23 cellular contexts compared by ENCODE assay signal in the genomic region with DNA sequence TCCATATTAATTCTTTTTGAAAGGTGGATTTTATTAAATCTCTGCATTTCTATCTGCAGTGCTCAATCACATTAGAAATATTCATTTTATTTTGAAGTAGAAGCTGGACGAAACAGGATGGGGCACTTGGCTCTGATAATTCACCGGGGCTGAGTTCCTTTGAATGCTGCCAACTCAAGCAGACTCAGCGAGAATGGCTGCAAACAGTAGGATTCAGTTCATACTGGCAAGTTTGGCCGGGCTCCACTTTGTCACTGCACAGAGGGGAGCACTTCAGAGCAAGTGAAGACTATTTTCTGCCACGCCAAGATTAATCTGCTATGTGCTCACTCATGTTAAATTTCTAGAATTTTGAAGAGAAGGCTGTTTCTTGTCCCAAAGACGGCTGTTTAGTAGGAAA. TPM values are rescaled to one million over a fixed set of nuclear protein-coding genes. Genes with fewer than 3 reads are reported as not detected.
A peak's percentile ranks its signal among the peaks of the same experiment; 100 is the strongest.
DNase-seq lines count a peak whose midpoint lies in the region; ATAC-seq, FAIRE-seq and TF ChIP-seq lines count a peak whose summit lies in the region.
"Had no signal": no experiment of that assay in that cellular context is flagged by ENCODE, and none has a peak within 500 bp of the region (broad histone marks: within the 10 kb centered on the region; RNA-seq: fewer than 3 reads in every experiment).

No MANE protein-coding gene starts in this region.

- no TSS peak for BruUV-seq in HepG2 (replicated peaks; lab: Mats Ljungman, UMichigan)

- H3K4me3 ChIP-seq in liver (ENCODE audit: low read depth in 1 of 3, low read length in 3 of 3) = no peak overlapping the region
- no peak overlapping the region for H3K4me3 ChIP-seq in HepG2 (replicated peaks in 1 of 3; ENCODE audit: insufficient read depth in 1 of 3, low read depth in 2 of 3, low read length in 3 of 3)
- H3K4me3 ChIP-seq in neuron (ENCODE audit: low read length) = no peak overlapping the region
- H3K4me3 ChIP-seq in upper lobe of right lung = no peak overlapping the region
- H3K4me3 ChIP-seq: gastroesophageal sphincter, uterus had no signal

- TF ChIP-seq CTCF in liver (IDR thresholded peaks at IDR 0.05; ENCODE audit: low read depth, low read length, missing input control) = no peak
- TF ChIP-seq CTCF in HepG2 (CRISPR knock-in tag; IDR thresholded peaks at IDR 0.05) = no peak
- TF ChIP-seq CTCF in upper lobe of right lung (IDR thresholded peaks at IDR 0.05) = no peak

- TF ChIP-seq EP300 in HepG2 (IDR thresholded peaks at IDR 0.05; ENCODE audit: low read depth in 2 of 2, low read length in 2 of 2) = no peak
- TF ChIP-seq EP300 in HepG2 (CRISPR knock-in tag; IDR thresholded peaks at IDR 0.05; ENCODE audit: borderline replicate concordance) = no peak

- CTCF ChIA-PET in HepG2 (lab: Yijun Ruan, JAX; ENCODE audit: low intra/inter-chr PET ratio, low total read pairs) = no interaction called here

- TF ChIP-seq RAD21 in liver (IDR thresholded peaks at IDR 0.05) (no peak), HepG2 (CRISPR knock-in tag; IDR thresholded peaks at IDR 0.05) (no peak)

- no peak overlapping the region for H3K4me2 ChIP-seq in HepG2 (ENCODE audit: low read depth, low read length)

- POLR2A ChIA-PET in HepG2 (lab: Yijun Ruan, JAX) = no interaction called here

- DNase-seq in HepG2 (ENCODE audit: low spot score) = no peak
- DNase-seq in frontal cortex (ENCODE audit: low spot score in 2 of 2) = peak; percentile 4 to 27
- DNase-seq in upper lobe of right lung = no peak
- DNase-seq in T1000 (lab: John Stamatoyannopoulos, UW) = no peak
- DNase-seq in activated CD4-positive, alpha-beta T cell treated with anti-CD3 and anti-CD28 coated beads, Interleukin-2, amount 50 U/mL, for 48 hours = no peak
- DNase-seq: activated CD4-positive, alpha-beta T cell treated with anti-CD3 and anti-CD28 coated beads, Interleukin-2, amount 10 ng/mL, durations not matched to agents 24 days and 14 days; activated naive CD4-positive, alpha-beta T cell treated with Interleukin-2 at 50 U/mL for 16 hours; cortex of kidney; mammary epithelial cell; natural killer cell; NCI-H1105 treated with DMSO at 0.1 percent for 48 hours; NCI-H2171; NK-92 treated with Interleukin-12 subunit alpha and Interleukin-12 subunit beta, amount 100 ng/mL, for 24 hours; stimulated activated naive CD8-positive, alpha-beta T cell treated with anti-CD3 and anti-CD28 coated beads, Interleukin-15, Interleukin-2, amounts not matched to agents 100 U/mL and 50 U/mL, for 24 hours; SW 1271; uterus had no signal

- 32% methylated on average over 6 of the region's 6 CpGs for WGBS in liver
- 41% methylated on average over 6 of the region's 6 CpGs for WGBS in HepG2 (ENCODE audit: low lambda C conversion rate)

- in situ Hi-C loops in HepG2 (cut with HindIII; ENCODE audit: extremely low pct_ligation_motif_present, low pct_unique_long_range_greater_than_20kb) = loop anchor here (25.0 kb wide), 1 partner anchor 586 kb away; a partner anchor contains a TSS

- no peaks in the 10 kb centered on the region for H3K9me3 ChIP-seq in liver (ENCODE audit: control insufficient read depth in 4 of 4, low read length in 3 of 4)
- H3K9me3 ChIP-seq in HepG2 (ENCODE audit: low read length) = no peaks in the 10 kb centered on the region
- H3K9me3 ChIP-seq in neuron (ENCODE audit: low read length) = no peaks in the 10 kb centered on the region
- no peaks in the 10 kb centered on the region for H3K9me3 ChIP-seq in upper lobe of right lung
- H3K9me3 ChIP-seq: gastroesophageal sphincter, uterus had no signal

- FAIRE-seq in HepG2 (lab: Jason Lieb, UNC) (no peak), frontal cortex (lab: Jason Lieb, UNC) (peak; percentile 74)
- FAIRE-seq: astrocyte, HTR-8/SVneo had no signal

- intact Hi-C loops in HepG2 (cut with micrococcal nuclease; ENCODE audit: unreplicated experiment) = no loop called here
- intact Hi-C loops in upper lobe of right lung (cut with DNase I) = no loop called here

- H3K4me1 ChIP-seq in liver (ENCODE audit: control insufficient read depth in 4 of 4, insufficient read depth in 4 of 4, low read length in 3 of 4) = peaks cover 0 to 5% (median 2%) of the 10 kb centered on the region in 4 donors
- H3K4me1 ChIP-seq in HepG2 (ENCODE audit: insufficient read depth, low read length) = no peaks in the 10 kb centered on the region
- H3K4me1 ChIP-seq in neuron (ENCODE audit: insufficient read depth, low read length) = no peaks in the 10 kb centered on the region
- no peaks in the 10 kb centered on the region for H3K4me1 ChIP-seq in upper lobe of right lung
- H3K4me1 ChIP-seq: gastroesophageal sphincter, uterus had no signal

- no peak overlapping the region for H3K27ac ChIP-seq in liver (ENCODE audit: low read depth in 1 of 2, low read length in 2 of 2)
- H3K27ac ChIP-seq in HepG2 (ENCODE audit: extremely low read length, insufficient read depth, low read length) = no peak overlapping the region
- no peak overlapping the region for H3K27ac ChIP-seq in upper lobe of right lung
- H3K27ac ChIP-seq: epithelial cell of prostate, gastroesophageal sphincter, uterus had no signal

- no peak for TF ChIP-seq POLR2A in HepG2 (IDR thresholded peaks at IDR 0.05; ENCODE audit: insufficient read depth in 1 of 2, low read depth in 2 of 2, low read length in 2 of 2)

- H3K9ac ChIP-seq in liver (ENCODE audit: low read depth in 1 of 2, low read length in 2 of 2) = no peak overlapping the region
- H3K9ac ChIP-seq in HepG2 (ENCODE audit: insufficient read depth, low read depth, low read length) = no peak overlapping the region

- no peaks in the 10 kb centered on the region for H4K20me1 ChIP-seq in HepG2 (ENCODE audit: insufficient read depth, low read length)

- H3K79me2 ChIP-seq in HepG2 (ENCODE audit: insufficient read depth, low read length) = no peaks in the 10 kb centered on the region

- H3K27me3 ChIP-seq in liver (ENCODE audit: control insufficient read depth in 4 of 4, insufficient read depth in 4 of 4, low read length in 3 of 4) = no peaks in the 10 kb centered on the region
- H3K27me3 ChIP-seq in HepG2 (ENCODE audit: control insufficient read depth in 1 of 2, insufficient read depth in 2 of 2, low read length in 2 of 2) = no peaks in the 10 kb centered on the region; a peak in 1 of 5 replicates
- H3K27me3 ChIP-seq in neuron (ENCODE audit: insufficient read depth, low read length) = no peaks in the 10 kb centered on the region
- H3K27me3 ChIP-seq in upper lobe of right lung = no peaks in the 10 kb centered on the region
- H3K27me3 ChIP-seq: gastroesophageal sphincter, uterus had no signal

- H3K36me3 ChIP-seq in liver (ENCODE audit: control insufficient read depth in 4 of 4, insufficient read depth in 3 of 4, low read depth in 1 of 4, low read length in 3 of 4) (no peaks in the 10 kb centered on the region), HepG2 (replicated peaks in 1 of 2; ENCODE audit: control insufficient read depth in 1 of 2, insufficient read depth in 2 of 2, low read length in 2 of 2) (no peaks in the 10 kb centered on the region), neuron (ENCODE audit: insufficient read depth, low read length) (no peaks in the 10 kb centered on the region), upper lobe of right lung (no peaks in the 10 kb centered on the region)
- H3K36me3 ChIP-seq: gastroesophageal sphincter, uterus had no signal

- ATAC-seq in HepG2 (no peak), upper lobe of right lung (peak; percentile 28), HG02571 (IDR thresholded peaks at IDR 0.05; ENCODE audit: unreplicated experiment) (no peak)
- ATAC-seq: gastroesophageal sphincter; natural killer cell; stimulated activated naive CD8-positive, alpha-beta T cell treated with anti-CD3 and anti-CD28 coated beads, Interleukin-15, Interleukin-2, amounts not matched to agents 100 U/mL and 50 U/mL, for 24 hours had no signal

- H2AFZ ChIP-seq in HepG2 (ENCODE audit: low read length) = no peak overlapping the region
- peak overlapping the region; percentile 21 for H2AFZ ChIP-seq in neuron (ENCODE audit: low read depth, low read length)

TF ChIP-seq in liver, 16 proteins besides CTCF, POLR2A, EP300 and RAD21:
- TF ChIP-seq, protein P1, sequence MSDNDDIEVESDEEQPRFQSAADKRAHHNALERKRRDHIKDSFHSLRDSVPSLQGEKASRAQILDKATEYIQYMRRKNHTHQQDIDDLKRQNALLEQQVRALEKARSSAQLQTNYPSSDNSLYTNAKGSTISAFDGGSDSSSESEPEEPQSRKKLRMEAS (IDR thresholded peaks at IDR 0.05) = no peak
- TF ChIP-seq YY1 (IDR thresholded peaks at IDR 0.05) = peak; percentile 34

TF ChIP-seq in HepG2, 621 proteins besides CTCF, POLR2A, EP300 and RAD21 (continues in another document):
- TF ChIP-seq FOXP1 (IDR thresholded peaks at IDR 0.05) = no peak
- TF ChIP-seq FOXP1 (CRISPR knock-in tag; IDR thresholded peaks at IDR 0.05) = no peak
- TF ChIP-seq ZNF260 (CRISPR knock-in tag; IDR thresholded peaks at IDR 0.05; ENCODE audit: borderline replicate concordance, low read depth) = no peak
- no peak for TF ChIP-seq NFATC3 (CRISPR knock-in tag; IDR thresholded peaks at IDR 0.05)
- TF ChIP-seq ZNF3 (CRISPR knock-in tag; IDR thresholded peaks at IDR 0.05) = no peak

RNA-seq across cellular contexts. Expression of a gene that starts 30.7 kb away (rescaled TPM):
- total RNA-seq in liver = 10 to 100 TPM in 1 of 2 donors, 1 to 10 TPM in 1; 7.4 to 14.4 TPM
- polyA plus RNA-seq in liver = 1 to 10 TPM; 2.9 TPM
- total RNA-seq in HepG2 (2016; rRNA removed; fragmentation: Illumina TruSeq; extraction: Trizol) = 11.7 and 18.4 TPM in 2 replicates
- 29.5 and 30.8 TPM in 2 replicates for total RNA-seq in HepG2 (2016; cell fraction: cytosol; rRNA removed; fragmentation: Illumina TruSeq; extraction: Trizol; ENCODE audit: low read depth)
- total RNA-seq in HepG2 (2016; cell fraction: insoluble cytoplasmic fraction; rRNA removed; fragmentation: Illumina TruSeq; extraction: Trizol) = 12.4 and 16.0 TPM in 2 replicates
- 21.3 and 27.0 TPM in 2 replicates for total RNA-seq in HepG2 (2016; cell fraction: membrane; rRNA removed; fragmentation: Illumina TruSeq; extraction: Trizol)
- 10.2 and 11.7 TPM in 2 replicates for total RNA-seq in HepG2 (2016; cell fraction: nucleus; rRNA removed; fragmentation: Illumina TruSeq; extraction: Trizol)
- 2.6 and 2.8 TPM in 2 replicates for polyA plus RNA-seq in HepG2 (2011; rRNA removed)
- polyA plus RNA-seq in HepG2 (2011; cell fraction: cytosol; rRNA removed) = 1.7 and 3.5 TPM in 2 replicates
- 1.6 TPM in 2 replicates for polyA plus RNA-seq in HepG2 (2011; cell fraction: nucleus; rRNA removed)
- 7.8 and 8.3 TPM in 2 replicates for polyA plus RNA-seq in HepG2 (2012)
- 0.57 and 0.74 TPM in 2 replicates for polyA plus RNA-seq in HepG2 (2016; cell fraction: cytosol; fragmentation: Illumina TruSeq; extraction: Trizol; ENCODE audit: low read depth)
- 13.1 and 14.9 TPM in 2 replicates for polyA plus RNA-seq in HepG2 (2016; cell fraction: insoluble cytoplasmic fraction; fragmentation: Illumina TruSeq; extraction: Trizol; ENCODE audit: low read depth)
- 2.8 and 3.1 TPM in 2 replicates for polyA plus RNA-seq in HepG2 (2016; cell fraction: membrane; fragmentation: Illumina TruSeq; extraction: Trizol; ENCODE audit: low read depth)
- 6.6 and 6.7 TPM in 2 replicates for polyA plus RNA-seq in HepG2 (2016; cell fraction: nucleus; fragmentation: Illumina TruSeq; extraction: Trizol; ENCODE audit: insufficient read depth, low read depth)
- polyA minus RNA-seq in HepG2 (2011; rRNA and poly(A)+ RNA removed; ENCODE audit: low replicate concordance) = 6.6 and 12.6 TPM in 2 replicates
- 8.1 and 10.3 TPM in 2 replicates for polyA minus RNA-seq in HepG2 (2011; cell fraction: cytosol; rRNA and poly(A)+ RNA removed)
- polyA minus RNA-seq in HepG2 (2011; cell fraction: nucleus; rRNA and poly(A)+ RNA removed) = 12.7 and 12.9 TPM in 2 replicates
- total RNA-seq in frontal cortex = 162 TPM
- 18.4 TPM for total RNA-seq in upper lobe of right lung

Comparison
In these comparisons a context has a peak if more than half of its experiments do, and no peak if none do; other contexts are left out.
1. DNase-seq: peak in frontal cortex (2 of 2); none in HepG2 (single experiment), upper lobe of right lung (single experiment), T1000 (single experiment) and activated CD4-positive, alpha-beta T cell treated with anti-CD3 and anti-CD28 coated beads, Interleukin-2, amount 50 U/mL, for 48 hours (0 of 2).